ENCODE assay signal across 33 cellular contexts in genomic region chr6:94394822-94395221, GRCh38.
"Had no signal": no experiment of that assay in that cellular context is flagged by ENCODE, and none has a peak within 500 bp of the region (broad histone marks: within the 10 kb centered on the region; RNA-seq: fewer than 3 reads in every experiment).

No MANE protein-coding gene starts in this region.

- H3K4me1 ChIP-seq: adrenal gland, ascending aorta, body of pancreas, breast epithelium had no signal

- H3K4me3 ChIP-seq: adrenal gland, ascending aorta, body of pancreas, breast epithelium, cardiac muscle cell had no signal

- ATAC-seq: activated naive CD4-positive, alpha-beta T cell treated with anti-CD3 and anti-CD28 coated beads, Interleukin-2, amount 50 U/mL, for 72 hours; activated naive CD8-positive, alpha-beta T cell treated with anti-CD3 and anti-CD28 coated beads, Interleukin-2, amount 50 U/mL, for 24 hours; activated T-cell treated with anti-CD3 and anti-CD28 coated beads, Interleukin-2, amount 50 U/mL, for 4 hours; activated T-cell treated with anti-CD3 and anti-CD28 coated beads, Interleukin-2, amount 50 U/mL, for 72 hours; activated T-helper 17 cell treated with anti-CD3 and anti-CD28 coated beads, Interleukin-2, amount 50 U/mL, for 72 hours; body of pancreas had no signal

- FAIRE-seq: astrocyte, bronchial epithelial cell had no signal

- H3K9me3 ChIP-seq: adrenal gland, ascending aorta, body of pancreas, breast epithelium had no signal

- H3K27me3 ChIP-seq: adrenal gland, ascending aorta, body of pancreas, brain microvascular endothelial cell, breast epithelium, cardiac muscle cell had no signal

- H3K36me3 ChIP-seq: adrenal gland, ascending aorta, brain microvascular endothelial cell, breast epithelium, cardiac muscle cell had no signal

- DNase-seq: activated effector memory CD4-positive, alpha-beta T cell treated with anti-CD3 and anti-CD28 coated beads, Interleukin-2, amount 50 U/mL, for 16 hours; activated effector memory CD4-positive, alpha-beta T cell treated with Interleukin-2 at 50 U/mL for 16 hours; activated gamma-delta T cell; activated gamma-delta T cell treated with Interleukin-2 at 50 U/mL for 16 hours; activated naive CD4-positive, alpha-beta T cell; activated naive CD4-positive, alpha-beta T cell treated with anti-CD3 and anti-CD28 coated beads for 36 hours; activated naive CD4-positive, alpha-beta T cell treated with anti-CD3 and anti-CD28 coated beads, Interleukin-2, amount 10 ng/mL, durations not matched to agents 7 days and 5 days; activated naive CD4-positive, alpha-beta T cell treated with anti-CD3 and anti-CD28 coated beads, Interleukin-2, amount 50 U/mL, for 16 hours; activated naive CD4-positive, alpha-beta T cell treated with Interleukin-2 at 50 U/mL for 16 hours; activated naive CD8-positive, alpha-beta T cell treated with anti-CD3 and anti-CD28 coated beads for 36 hours; activated naive CD8-positive, alpha-beta T cell treated with anti-CD3 and anti-CD28 coated beads, Interleukin-2, amount 10 ng/mL, durations not matched to agents 7 days and 5 days; activated naive CD8-positive, alpha-beta T cell treated with anti-CD3 and anti-CD28 coated beads, Interleukin-2, amount 50 U/mL, for 24 hours; activated T-cell treated with anti-CD3 and anti-CD28 coated beads, Interleukin-2, amount 50 U/mL, for 24 hours; activated T-cell treated with anti-CD3 and anti-CD28 coated beads, Interleukin-2, amount 50 U/mL, for 4 hours; activated T-cell treated with anti-CD3 and anti-CD28 coated beads, Interleukin-2, amount 50 U/mL, for 48 hours; activated T-cell treated with anti-CD3 and anti-CD28 coated beads, Interleukin-2, amount 50 U/mL, for 72 hours; adrenal gland; amniotic stem cell; amygdala; anterior cingulate cortex; aorta; body of pancreas; brain microvascular endothelial cell; caudate nucleus; central memory CD4-positive, alpha-beta T cell; cerebellar nuclear complex had no signal

- H3K27ac ChIP-seq: adrenal gland, ascending aorta, body of pancreas, brain microvascular endothelial cell, breast epithelium, cardiac muscle cell had no signal
